ENCODE assay signal across 12 cellular contexts in the genomic region with DNA sequence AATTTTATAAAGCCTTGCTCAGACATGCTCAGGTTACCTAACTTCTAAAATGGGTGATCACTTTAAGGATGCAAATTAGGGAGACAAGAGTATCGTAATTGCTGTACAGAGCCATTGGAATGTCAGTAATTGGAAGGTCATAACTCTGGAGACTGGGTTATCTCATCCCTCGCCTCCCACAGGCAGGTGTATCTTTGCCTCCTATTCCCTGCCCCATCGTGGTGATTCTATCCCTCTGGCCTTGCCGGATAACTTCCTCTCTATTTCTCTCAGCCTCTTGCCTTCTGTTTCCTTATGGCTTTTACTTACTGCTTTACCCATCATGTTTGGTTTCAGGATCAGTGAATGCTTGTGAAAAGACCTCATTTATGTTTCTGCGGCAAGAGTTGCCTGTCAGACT. TPM values are rescaled to one million over a fixed set of nuclear protein-coding genes. Genes with fewer than 3 reads are reported as not detected.
DNase-seq lines count a peak whose midpoint lies in the region; ATAC-seq lines count a peak whose summit lies in the region.
"Had no signal": no experiment of that assay in that cellular context is flagged by ENCODE, and none has a peak within 500 bp of the region (broad histone marks: within the 10 kb centered on the region; RNA-seq: fewer than 3 reads in every experiment).

No MANE protein-coding gene starts in this region.

- H3K27ac Mint-ChIP-seq in activated CD4-positive, alpha-beta T cell treated with anti-CD3 and anti-CD28 coated beads, Interleukin-2, amount 10 ng/mL, durations not matched to agents 24 days and 14 days = no peak overlapping the region
- peak overlapping the region in 1 of 3 donors; percentile 75 for H3K27ac Mint-ChIP-seq in IgD-negative memory B cell
- no peak overlapping the region for H3K27ac Mint-ChIP-seq in activated T-helper 2 cell treated with anti-CD3 and anti-CD28 coated beads, Interferon-gamma antibody, Interleukin-2, Interleukin-4, amounts not matched to agents 10 μg/mL and 5 μg/mL and 100 μg/mL, durations not matched to agents 14 hours and 24 hours and 36 hours
- peak overlapping the region in 1 of 2 donors; percentile 90 for H3K27ac Mint-ChIP-seq in natural killer cell treated with Interleukin-12 subunit alpha and Interleukin-12 subunit beta and Interleukin-15 and Interleukin-18, amount 100 ng/mL, for 72 hours

- H3K4me3 Mint-ChIP-seq in activated CD4-positive, alpha-beta T cell treated with anti-CD3 and anti-CD28 coated beads, Interleukin-2, amount 10 ng/mL, durations not matched to agents 24 days and 14 days = peak overlapping the region; percentile 98
- H3K4me3 Mint-ChIP-seq in IgD-negative memory B cell = peak overlapping the region; percentile 13 to 92 (median 54)
- H3K4me3 Mint-ChIP-seq in activated T-helper 2 cell treated with anti-CD3 and anti-CD28 coated beads, Interferon-gamma antibody, Interleukin-2, Interleukin-4, amounts not matched to agents 10 μg/mL and 5 μg/mL and 100 μg/mL, durations not matched to agents 14 hours and 24 hours and 36 hours (ENCODE audit: low read depth) = peak overlapping the region; percentile 93
- peak overlapping the region; percentile 18 for H3K4me3 Mint-ChIP-seq in natural killer cell treated with Interleukin-12 subunit alpha and Interleukin-12 subunit beta and Interleukin-15 and Interleukin-18, amount 100 ng/mL, for 72 hours

- peaks cover 51% of the 10 kb centered on the region for H3K36me3 Mint-ChIP-seq in activated CD4-positive, alpha-beta T cell treated with anti-CD3 and anti-CD28 coated beads, Interleukin-2, amount 10 ng/mL, durations not matched to agents 24 days and 14 days (ENCODE audit: low read depth)
- H3K36me3 Mint-ChIP-seq in IgD-negative memory B cell = peaks cover 5% of the 10 kb centered on the region
- peaks cover 67% of the 10 kb centered on the region for H3K36me3 Mint-ChIP-seq in activated T-helper 2 cell treated with anti-CD3 and anti-CD28 coated beads, Interferon-gamma antibody, Interleukin-2, Interleukin-4, amounts not matched to agents 10 μg/mL and 5 μg/mL and 100 μg/mL, durations not matched to agents 14 hours and 24 hours and 36 hours (ENCODE audit: low read depth)
- H3K36me3 Mint-ChIP-seq in natural killer cell treated with Interleukin-12 subunit alpha and Interleukin-12 subunit beta and Interleukin-15 and Interleukin-18, amount 100 ng/mL, for 72 hours = no peaks in the 10 kb centered on the region

- no peaks in the 10 kb centered on the region for H3K9me3 Mint-ChIP-seq in activated CD4-positive, alpha-beta T cell treated with anti-CD3 and anti-CD28 coated beads, Interleukin-2, amount 10 ng/mL, durations not matched to agents 24 days and 14 days
- H3K9me3 Mint-ChIP-seq in IgD-negative memory B cell = no peaks in the 10 kb centered on the region
- H3K9me3 Mint-ChIP-seq in activated T-helper 2 cell treated with anti-CD3 and anti-CD28 coated beads, Interferon-gamma antibody, Interleukin-2, Interleukin-4, amounts not matched to agents 10 μg/mL and 5 μg/mL and 100 μg/mL, durations not matched to agents 14 hours and 24 hours and 36 hours = no peaks in the 10 kb centered on the region
- H3K9me3 Mint-ChIP-seq in natural killer cell treated with Interleukin-12 subunit alpha and Interleukin-12 subunit beta and Interleukin-15 and Interleukin-18, amount 100 ng/mL, for 72 hours = no peaks in the 10 kb centered on the region

- no peak for DNase-seq in activated CD4-positive, alpha-beta T cell treated with anti-CD3 and anti-CD28 coated beads, Interleukin-2, amount 10 ng/mL, durations not matched to agents 24 days and 14 days
- DNase-seq in activated CD4-positive, alpha-beta T cell treated with anti-CD3 and anti-CD28 coated beads, Interleukin-2, amount 50 U/mL, for 1 hour = no peak
- DNase-seq in activated T-helper 2 cell treated with anti-CD3 and anti-CD28 coated beads, Interferon-gamma antibody, Interleukin-2, Interleukin-4, amounts not matched to agents 10 μg/mL and 5 μg/mL and 100 μg/mL, durations not matched to agents 14 hours and 24 hours and 36 hours (ENCODE audit: low spot score) = no peak
- DNase-seq in natural killer cell treated with Interleukin-12 subunit alpha and Interleukin-12 subunit beta and Interleukin-15 and Interleukin-18, amount 100 ng/mL, for 72 hours (ENCODE audit: low spot score) = no peak
- DNase-seq: activated naive CD4-positive, alpha-beta T cell treated with Interleukin-2 at 50 U/mL for 16 hours; glutamatergic neuron; NCI-H2029; Peyer's patch had no signal

- no peaks in the 10 kb centered on the region for H3K27me3 Mint-ChIP-seq in activated CD4-positive, alpha-beta T cell treated with anti-CD3 and anti-CD28 coated beads, Interleukin-2, amount 10 ng/mL, durations not matched to agents 24 days and 14 days
- no peaks in the 10 kb centered on the region for H3K27me3 Mint-ChIP-seq in IgD-negative memory B cell
- H3K27me3 Mint-ChIP-seq in activated T-helper 2 cell treated with anti-CD3 and anti-CD28 coated beads, Interferon-gamma antibody, Interleukin-2, Interleukin-4, amounts not matched to agents 10 μg/mL and 5 μg/mL and 100 μg/mL, durations not matched to agents 14 hours and 24 hours and 36 hours (ENCODE audit: low read depth) = peaks cover 7% of the 10 kb centered on the region
- no peaks in the 10 kb centered on the region for H3K27me3 Mint-ChIP-seq in natural killer cell treated with Interleukin-12 subunit alpha and Interleukin-12 subunit beta and Interleukin-15 and Interleukin-18, amount 100 ng/mL, for 72 hours

- H3K4me1 Mint-ChIP-seq in activated CD4-positive, alpha-beta T cell treated with anti-CD3 and anti-CD28 coated beads, Interleukin-2, amount 10 ng/mL, durations not matched to agents 24 days and 14 days = peaks cover 50% of the 10 kb centered on the region
- H3K4me1 Mint-ChIP-seq in IgD-negative memory B cell = peaks cover 20 to 25% (median 21%) of the 10 kb centered on the region in 3 donors
- H3K4me1 Mint-ChIP-seq in activated T-helper 2 cell treated with anti-CD3 and anti-CD28 coated beads, Interferon-gamma antibody, Interleukin-2, Interleukin-4, amounts not matched to agents 10 μg/mL and 5 μg/mL and 100 μg/mL, durations not matched to agents 14 hours and 24 hours and 36 hours (ENCODE audit: low read depth) = peaks cover 42% of the 10 kb centered on the region
- H3K4me1 Mint-ChIP-seq in natural killer cell treated with Interleukin-12 subunit alpha and Interleukin-12 subunit beta and Interleukin-15 and Interleukin-18, amount 100 ng/mL, for 72 hours (ENCODE audit: low read depth in 2 of 2) = peaks cover 24 to 26% of the 10 kb centered on the region in 2 donors

- ATAC-seq in natural killer cell treated with Interleukin-12 subunit alpha and Interleukin-12 subunit beta and Interleukin-15 and Interleukin-18, amount 100 ng/mL, for 72 hours = no peak
- ATAC-seq in GM21390 (IDR thresholded peaks at IDR 0.05; ENCODE audit: unreplicated experiment) (no peak), HG03354 (IDR thresholded peaks at IDR 0.05; ENCODE audit: poor library complexity, severe bottlenecking, unreplicated experiment) (no peak), GM18861 (IDR thresholded peaks at IDR 0.05; ENCODE audit: unreplicated experiment) (no peak)

- intact Hi-C loops in activated CD4-positive, alpha-beta T cell treated with anti-CD3 and anti-CD28 coated beads, Interleukin-2, amount 10 ng/mL, durations not matched to agents 24 days and 14 days (cut with micrococcal nuclease) = loop anchor here (5.0 to 10.0 kb wide), 7 partner anchors 561 to 1836 kb away; a partner anchor contains a TSS
- intact Hi-C loops in activated T-helper 2 cell treated with anti-CD3 and anti-CD28 coated beads, Interferon-gamma antibody, Interleukin-2, Interleukin-4, amounts not matched to agents 10 μg/mL and 5 μg/mL and 100 μg/mL, durations not matched to agents 14 hours and 24 hours and 36 hours (cut with micrococcal nuclease) = loop anchor here (5.0 to 10.0 kb wide), 4 partner anchors 136 to 1634 kb away; a partner anchor contains a TSS

RNA-seq across cellular contexts. Expression of a gene that starts 2.5 kb away (rescaled TPM):
- total RNA-seq in activated CD4-positive, alpha-beta T cell treated with anti-CD3 and anti-CD28 coated beads, Interleukin-2, amount 10 ng/mL, durations not matched to agents 24 days and 14 days = 42.6 and 46.9 TPM in 2 replicates
- polyA plus RNA-seq in IgD-negative memory B cell = 17.9 TPM
- total RNA-seq in activated T-helper 2 cell treated with anti-CD3 and anti-CD28 coated beads, Interferon-gamma antibody, Interleukin-2, Interleukin-4, amounts not matched to agents 10 μg/mL and 5 μg/mL and 100 μg/mL, durations not matched to agents 14 hours and 24 hours and 36 hours = 38.9 and 44.9 TPM in 2 replicates
- total RNA-seq in natural killer cell treated with Interleukin-12 subunit alpha and Interleukin-12 subunit beta and Interleukin-15 and Interleukin-18, amount 100 ng/mL, for 72 hours = 10 to 100 TPM; 22.3 to 34.9 TPM

Comparison
In these comparisons a context has a peak if more than half of its experiments do, and no peak if none do; other contexts are left out.
1. H3K4me3 Mint-ChIP-seq: peak in every context shown above with its lines; median percentile 98 in activated CD4-positive, alpha-beta T cell treated with anti-CD3 and anti-CD28 coated beads, Interleukin-2, amount 10 ng/mL, durations not matched to agents 24 days and 14 days; 93 in activated T-helper 2 cell treated with anti-CD3 and anti-CD28 coated beads, Interferon-gamma antibody, Interleukin-2, Interleukin-4, amounts not matched to agents 10 μg/mL and 5 μg/mL and 100 μg/mL, durations not matched to agents 14 hours and 24 hours and 36 hours; 54 in IgD-negative memory B cell; 18 in natural killer cell treated with Interleukin-12 subunit alpha and Interleukin-12 subunit beta and Interleukin-15 and Interleukin-18, amount 100 ng/mL, for 72 hours.